ENCODE assay signal across 17 cellular contexts in genomic region chr3:109900774-109901173, GRCh38.
A peak's percentile ranks its signal among the peaks of the same experiment; 100 is the strongest.
DNase-seq lines count a peak whose midpoint lies in the region; ATAC-seq, FAIRE-seq and TF ChIP-seq lines count a peak whose summit lies in the region.
"Had no signal": no experiment of that assay in that cellular context is flagged by ENCODE, and none has a peak within 500 bp of the region (broad histone marks: within the 10 kb centered on the region; RNA-seq: fewer than 3 reads in every experiment).

No MANE protein-coding gene starts in this region.

- no peak overlapping the region for H3K27ac ChIP-seq in RWPE2 (ENCODE audit: poor library complexity, severe bottlenecking)
- H3K27ac ChIP-seq in pancreas: no peak overlapping the region
- no peak overlapping the region for H3K27ac ChIP-seq in gastrocnemius medialis
- H3K27ac ChIP-seq: BLaER1, GM23248, thoracic aorta had no signal

- ATAC-seq in RWPE2 (ENCODE audit: low read depth): peak; percentile 50; the same call in 1 of the 3 replicates
- ATAC-seq in pancreas: peak in 1 of 4 donors; percentile 47
- no peak for ATAC-seq in HG02981 (IDR thresholded peaks at IDR 0.05; ENCODE audit: unreplicated experiment)
- no peak for ATAC-seq in gastrocnemius medialis
- ATAC-seq: HepG2 had no signal

- in situ Hi-C loops in gastrocnemius medialis (cut with MboI; ENCODE audit: low sequenced_read_pairs in 4 of 4): no loop called here

- TF ChIP-seq CTCF in RWPE2 (IDR thresholded peaks at IDR 0.05; ENCODE audit: poor library complexity, severe bottlenecking) (no peak), pancreas (IDR thresholded peaks at IDR 0.05) (no peak), gastrocnemius medialis (IDR thresholded peaks at IDR 0.05 in 4 of 5, conservative IDR thresholded peaks at IDR 0.05 in 1 of 5) (no peak)

- DNase-seq in NCI-H2107 treated with DMSO at 0.1 percent for 48 hours (lab: John Stamatoyannopoulos, UW; ENCODE audit: unreplicated experiment) (peak; percentile 22), NCI-H2107 (lab: John Stamatoyannopoulos, UW) (no peak), NCI-H2029 treated with DMSO at 0.1 percent for 48 hours (lab: John Stamatoyannopoulos, UW) (peak; percentile 64), RWPE2 (ENCODE audit: low spot score) (no peak), pancreas (no peak), NCI-H446 (lab: John Stamatoyannopoulos, UW) (no peak), gastrocnemius medialis (no peak)
- DNase-seq: activated CD4-positive, alpha-beta memory T cell treated with anti-CD3 and anti-CD28 coated beads for 36 hours; activated naive CD4-positive, alpha-beta T cell treated with anti-CD3 and anti-CD28 coated beads, Interleukin-2, amount 10 ng/mL, durations not matched to agents 7 days and 5 days; activated T-cell treated with anti-CD3 and anti-CD28 coated beads, Interleukin-2, amount 50 U/mL, for 1 hour; DMS79 treated with DMSO at 0.1 percent for 48 hours; GM23248; SHP77 treated with DMSO at 0.1 percent for 48 hours had no signal

- peak; percentile 32 for FAIRE-seq in pancreas (lab: Jason Lieb, UNC)
- FAIRE-seq: HepG2 had no signal

- no peaks in the 10 kb centered on the region for H3K27me3 ChIP-seq in RWPE2 (ENCODE audit: insufficient read depth, poor library complexity, severe bottlenecking)
- no peaks in the 10 kb centered on the region for H3K27me3 ChIP-seq in pancreas
- no peaks in the 10 kb centered on the region for H3K27me3 ChIP-seq in gastrocnemius medialis
- H3K27me3 ChIP-seq: BLaER1 had no signal

- no peaks in the 10 kb centered on the region for H3K9me3 ChIP-seq in RWPE2 (ENCODE audit: severe bottlenecking)
- no peaks in the 10 kb centered on the region for H3K9me3 ChIP-seq in pancreas
- H3K9me3 ChIP-seq in gastrocnemius medialis: no peaks in the 10 kb centered on the region
- H3K9me3 ChIP-seq: thoracic aorta had no signal

- H3K4me1 ChIP-seq in RWPE2 (ENCODE audit: insufficient read depth, poor library complexity, severe bottlenecking) (no peaks in the 10 kb centered on the region), pancreas (peaks cover 0 to 9% (median 0%) of the 10 kb centered on the region in 3 donors), gastrocnemius medialis (no peaks in the 10 kb centered on the region)
- H3K4me1 ChIP-seq: BLaER1 had no signal

- no peaks in the 10 kb centered on the region for H3K36me3 ChIP-seq in RWPE2 (ENCODE audit: low read depth)
- no peaks in the 10 kb centered on the region for H3K36me3 ChIP-seq in pancreas
- no peaks in the 10 kb centered on the region for H3K36me3 ChIP-seq in gastrocnemius medialis
- H3K36me3 ChIP-seq: BLaER1, thoracic aorta had no signal

- intact Hi-C loops in pancreas (cut with DNase I) (no loop called here), gastrocnemius medialis (cut with DNase I; ENCODE audit: low total_unique reads) (no loop called here)

- H3K4me3 ChIP-seq in RWPE2 (ENCODE audit: severe bottlenecking) (no peak overlapping the region), pancreas (no peak overlapping the region), gastrocnemius medialis (no peak overlapping the region)
- H3K4me3 ChIP-seq: BLaER1, GM23248, thoracic aorta had no signal

- WGBS in pancreas, 2 donors: 28 to 35% methylated on average over 1 of the region's 1 CpG

- no peak for TF ChIP-seq POLR2A in gastrocnemius medialis (IDR thresholded peaks at IDR 0.05)

Comparison
In these comparisons a context has a peak if more than half of its experiments do, and no peak if none do; other contexts are left out.
1. DNase-seq: peak in NCI-H2107 treated with DMSO at 0.1 percent for 48 hours (single experiment) and NCI-H2029 treated with DMSO at 0.1 percent for 48 hours (single experiment); none in NCI-H2107 (single experiment), RWPE2 (single experiment), pancreas (0 of 6), NCI-H446 (0 of 2) and gastrocnemius medialis (0 of 2).